8 cellular contexts compared by ENCODE assay signal in genomic region chr11:68003846-68004550, GRCh38. TPM values are rescaled to one million over a fixed set of nuclear protein-coding genes. Genes with fewer than 3 reads are reported as not detected.
DNase-seq lines count a peak whose midpoint lies in the region; ATAC-seq and TF ChIP-seq lines count a peak whose summit lies in the region.

Gene UNC93B1, minus strand, starts transcription at chr11:68004097. Its CDS starts 54 bp downstream, at chr11:68004043.

- peaks cover 19% of the 10 kb centered on the region for H3K4me1 Mint-ChIP-seq in CD8-positive, alpha-beta T cell (ENCODE audit: low read depth)
- H3K4me1 Mint-ChIP-seq in T-cell: peaks cover 15 to 30% (median 21%) of the 10 kb centered on the region in 3 donors

- peak; percentile 54 to 84 (median 73) for DNase-seq in CD8-positive, alpha-beta T cell
- DNase-seq in KG1 (lab: John Stamatoyannopoulos, UW) (peak; percentile 70), T-cell (peak; percentile 62 to 82 (median 72)), adipocyte (ENCODE audit: low read depth) (peak; percentile 85), right atrium auricular region (ENCODE audit: low spot score) (peak; percentile 89), retinal pigment epithelial cell (ENCODE audit: low read depth) (no peak), NCI-H2107 (lab: John Stamatoyannopoulos, UW) (no peak)

- no peaks in the 10 kb centered on the region for H3K9me3 Mint-ChIP-seq in CD8-positive, alpha-beta T cell
- no peaks in the 10 kb centered on the region for H3K9me3 Mint-ChIP-seq in T-cell

- intact Hi-C loops in CD8-positive, alpha-beta T cell (cut with DNase I, micrococcal nuclease): loop anchor here (1.0 to 5.0 kb wide), 3 partner anchors 26 to 209 kb away; partner anchors contain the start of genes NDUFS8 (in 2 of the 2) and KMT5B (in 1 of the 2)

- H3K36me3 ChIP-seq in CD8-positive, alpha-beta T cell (ENCODE audit: insufficient read depth, low read length): no peaks in the 10 kb centered on the region
- H3K36me3 ChIP-seq in adipocyte (ENCODE audit: control insufficient read depth, insufficient read depth, low read length, severe bottlenecking) (no peaks in the 10 kb centered on the region), right atrium auricular region (no peaks in the 10 kb centered on the region)

- H3K9ac ChIP-seq in adipocyte (ENCODE audit: low read length): peak within 1 kb of the TSS; percentile 75

- no peak for TF ChIP-seq CTCF in CD8-positive, alpha-beta T cell (IDR thresholded peaks at IDR 0.05)
- TF ChIP-seq CTCF in right atrium auricular region (IDR thresholded peaks at IDR 0.05) (no peak), retinal pigment epithelial cell (conservative IDR thresholded peaks at IDR 0.05; ENCODE audit: low read depth, low read length) (no peak)

- no peak within 1 kb of the TSS for H3K27ac ChIP-seq in CD8-positive, alpha-beta T cell (ENCODE audit: low read depth, low read length)
- peak within 1 kb of the TSS; percentile 64 for H3K27ac ChIP-seq in right atrium auricular region

- POLR2A ChIA-PET in CD8-positive, alpha-beta T cell (lab: Charles Lee): interaction anchor here (1.2 to 2.0 kb wide), 2 partner anchors 29 to 35 kb away, joined by 3 to 6 read pairs; partner anchors contain the start of gene TCIRG1
- POLR2A ChIA-PET in T-cell (lab: Charles Lee): interaction anchor here in 1 of 2 donors (0.6 kb wide), 1 partner anchor 116 kb away, joined by 8 read pairs; no protein-coding TSS in a partner anchor

- ATAC-seq in CD8-positive, alpha-beta T cell: peak; percentile 79
- ATAC-seq in GM19467 (IDR thresholded peaks at IDR 0.05; ENCODE audit: unreplicated experiment) (peak; percentile 46), T-cell (replicated peaks in 1 of 4) (peak; percentile 86 to 88 (median 87))

- CTCF ChIA-PET in CD8-positive, alpha-beta T cell (lab: Charles Lee): interaction anchor here (0.6 to 1.2 kb wide), 2 partner anchors 90 to 294 kb away, joined by 3 read pairs; no protein-coding TSS in a partner anchor
- CTCF ChIA-PET in T-cell (lab: Charles Lee): interaction anchor here in 1 of 2 donors (0.6 kb wide), 1 partner anchor 24 kb away, joined by 9 read pairs; no protein-coding TSS in a partner anchor

- H3K27me3 Mint-ChIP-seq in CD8-positive, alpha-beta T cell (ENCODE audit: low read depth): no peaks in the 10 kb centered on the region
- H3K27me3 Mint-ChIP-seq in T-cell: no peaks in the 10 kb centered on the region

- peak within 1 kb of the TSS; percentile 59 for H3K4me3 ChIP-seq in CD8-positive, alpha-beta T cell (ENCODE audit: low read depth, low read length)
- H3K4me3 ChIP-seq in adipocyte (ENCODE audit: low read length) (peak within 1 kb of the TSS; percentile 75), right atrium auricular region (peak within 1 kb of the TSS; percentile 64 to 73), retinal pigment epithelial cell (ENCODE audit: low read length) (peak within 1 kb of the TSS; percentile 45)

- peak within 1 kb of the TSS; percentile 85 for H3K4me3 Mint-ChIP-seq in CD8-positive, alpha-beta T cell
- peak within 1 kb of the TSS; percentile 82 to 84 (median 83) for H3K4me3 Mint-ChIP-seq in T-cell

- H3K9me3 ChIP-seq in CD8-positive, alpha-beta T cell (ENCODE audit: low read length): no peaks in the 10 kb centered on the region
- H3K9me3 ChIP-seq in adipocyte (ENCODE audit: control insufficient read depth, low read length) (no peaks in the 10 kb centered on the region), right atrium auricular region (no peaks in the 10 kb centered on the region)

- H3K27ac Mint-ChIP-seq in CD8-positive, alpha-beta T cell: peak within 1 kb of the TSS; percentile 72
- H3K27ac Mint-ChIP-seq in T-cell: peak within 1 kb of the TSS; percentile 83 to 88

- no peaks in the 10 kb centered on the region for H3K27me3 ChIP-seq in CD8-positive, alpha-beta T cell (ENCODE audit: insufficient read depth, low read length)
- H3K27me3 ChIP-seq in adipocyte (replicated peaks; ENCODE audit: control insufficient read depth, insufficient read depth, low read length): no peaks in the 10 kb centered on the region
- H3K27me3 ChIP-seq in right atrium auricular region: no peaks in the 10 kb centered on the region

- peaks cover 7% of the 10 kb centered on the region for H3K4me1 ChIP-seq in CD8-positive, alpha-beta T cell (ENCODE audit: insufficient read depth, low read length)
- no peaks in the 10 kb centered on the region for H3K4me1 ChIP-seq in adipocyte (ENCODE audit: control insufficient read depth, insufficient read depth, low read length)
- H3K4me1 ChIP-seq in right atrium auricular region: peaks cover 0 to 17% of the 10 kb centered on the region in 2 donors

- H3K36me3 Mint-ChIP-seq in CD8-positive, alpha-beta T cell: no peaks in the 10 kb centered on the region
- H3K36me3 Mint-ChIP-seq in T-cell: no peaks in the 10 kb centered on the region

RNA-seq across cellular contexts. Expression of gene UNC93B1, which starts in this region (rescaled TPM):
- 10 to 100 TPM; 14.4 to 15.6 TPM for total RNA-seq in CD8-positive, alpha-beta T cell
- total RNA-seq in T-cell (10 to 100 TPM; 16.7 to 38.6 (median 27.8) TPM), right atrium auricular region (10 to 100 TPM in 1 of 2 donors, 1 to 10 TPM in 1; 9.2 to 19.7 TPM)

Comparison
In these comparisons a context has a peak if more than half of its experiments do, and no peak if none do; other contexts are left out.
1. DNase-seq: peak in CD8-positive, alpha-beta T cell (7 of 7), KG1 (single experiment), T-cell (34 of 34), adipocyte (single experiment) and right atrium auricular region (single experiment); none in retinal pigment epithelial cell (single experiment) and NCI-H2107 (single experiment).
2. Peak in every context shown above with its lines, with median percentiles within 50 percentile points of each other: ATAC-seq and H3K4me3 ChIP-seq.